Comparison of ENCODE assay signal across 16 cellular contexts in the genomic region with DNA sequence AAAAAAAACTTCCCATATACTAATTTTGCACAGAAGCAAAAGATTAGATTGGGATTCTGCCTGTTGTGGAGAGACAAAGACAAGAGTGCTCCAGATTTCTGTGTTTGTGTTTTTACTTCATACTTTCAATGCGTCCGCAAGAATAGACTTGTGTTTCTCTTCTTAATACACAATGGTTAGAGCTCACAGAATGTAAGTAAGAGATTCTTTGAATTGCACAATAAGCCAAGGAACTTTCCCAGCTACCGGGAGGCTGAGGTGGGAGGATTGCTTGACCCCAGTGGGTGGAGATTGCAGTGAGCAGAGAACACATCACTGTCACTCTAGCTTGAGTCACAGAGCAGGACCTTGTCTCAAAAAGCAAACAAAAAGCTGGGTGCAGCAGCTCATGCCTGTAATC.
"Had no signal": no experiment of that assay in that cellular context is flagged by ENCODE, and none has a peak within 500 bp of the region (broad histone marks: within the 10 kb centered on the region; RNA-seq: fewer than 3 reads in every experiment).

No MANE protein-coding gene starts in this region.

- ATAC-seq: left colon, mucosa of descending colon had no signal

- FAIRE-seq: islet of Langerhans, pancreas, TTC549, urothelium cell line had no signal

- H3K27me3 ChIP-seq: pancreas, tibial nerve had no signal

- H3K4me3 ChIP-seq: mucosa of descending colon, pancreas, psoas muscle had no signal

- H3K36me3 ChIP-seq: pancreas, tibial nerve had no signal

- DNase-seq: activated gamma-delta T cell treated with Interleukin-2 at 50 U/mL for 16 hours; activated T-cell treated with anti-CD3 and anti-CD28 coated beads, Interleukin-2, amount 50 U/mL, for 1 hour; aorta; cortex of kidney; foreskin melanocyte; glutamatergic neuron; left colon; nephron progenitor cell; pancreas; psoas muscle; stimulated activated CD4-positive, alpha-beta T cell treated with anti-CD3 and anti-CD28 coated beads, Interleukin-1b, Interleukin-23, amount 100 ng/mL, for 48 hours had no signal
